33 cellular contexts compared by ENCODE assay signal in the genomic region with DNA sequence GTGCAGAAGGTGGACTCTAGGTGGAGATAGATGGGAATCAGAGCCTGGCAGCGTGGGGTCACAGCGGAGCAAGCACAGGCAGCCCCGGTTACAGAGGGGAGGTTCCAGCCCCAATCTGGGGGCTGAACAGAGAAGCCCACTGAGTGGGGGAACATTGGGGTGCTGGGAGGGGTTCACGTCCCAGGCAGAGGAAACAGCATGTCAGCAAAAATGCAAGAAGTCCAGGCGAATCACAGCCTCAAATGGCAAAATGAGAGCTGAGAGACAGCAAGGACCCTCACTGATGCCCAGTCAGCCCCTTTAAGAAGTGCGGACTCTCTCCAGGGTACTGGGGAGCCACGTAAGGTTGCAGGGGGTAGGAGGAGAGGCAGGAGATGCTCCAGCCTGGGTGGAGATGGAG.
"Had no signal": no experiment of that assay in that cellular context is flagged by ENCODE, and none has a peak within 500 bp of the region (broad histone marks: within the 10 kb centered on the region; RNA-seq: fewer than 3 reads in every experiment).

No MANE protein-coding gene starts in this region.

- ATAC-seq: activated CD4-positive, alpha-beta T cell treated with anti-CD3 and anti-CD28 coated beads for 36 hours; activated CD4-positive, CD25-positive, alpha-beta regulatory T cell treated with anti-CD3 and anti-CD28 coated beads, Interleukin-2, amount 50 U/mL, for 24 hours; activated CD8-positive, alpha-beta memory T cell treated with anti-CD3 and anti-CD28 coated beads, Interleukin-2, amount 10 ng/mL, durations not matched to agents 7 days and 5 days; activated CD8-positive, alpha-beta T cell treated with anti-CD3 and anti-CD28 coated beads, Interleukin-2, amount 10 ng/mL, durations not matched to agents 7 days and 5 days; activated naive CD8-positive, alpha-beta T cell treated with anti-CD3 and anti-CD28 coated beads, Interleukin-2, amount 50 U/mL, for 24 hours; WTC11 had no signal

- H3K27me3 ChIP-seq: ascending aorta, cardiac muscle cell had no signal

- H3K4me1 ChIP-seq: ascending aorta had no signal

- H3K27ac ChIP-seq: ascending aorta, cardiac muscle cell, WERI-Rb-1 had no signal

- H3K4me3 ChIP-seq: ascending aorta, cardiac muscle cell had no signal

- H3K36me3 ChIP-seq: ascending aorta, cardiac muscle cell had no signal

- DNase-seq: activated CD4-positive, alpha-beta memory T cell treated with anti-CD3 and anti-CD28 coated beads, Interleukin-2, amount 10 ng/mL, durations not matched to agents 7 days and 5 days; activated CD4-positive, alpha-beta T cell treated with anti-CD3 and anti-CD28 coated beads for 1 hour; activated CD4-positive, alpha-beta T cell treated with anti-CD3 and anti-CD28 coated beads for 36 hours; activated CD4-positive, alpha-beta T cell treated with anti-CD3 and anti-CD28 coated beads for 48 hours; activated CD4-positive, alpha-beta T cell treated with anti-CD3 and anti-CD28 coated beads, Interleukin-2, amount 10 ng/mL, durations not matched to agents 7 days and 5 days; activated CD4-positive, alpha-beta T cell treated with anti-CD3 and anti-CD28 coated beads, Interleukin-2, amount 50 U/mL, for 48 hours; activated CD4-positive, CD25-positive, alpha-beta regulatory T cell; activated CD8-positive, alpha-beta memory T cell treated with anti-CD3 and anti-CD28 coated beads for 24 hours; activated CD8-positive, alpha-beta memory T cell treated with anti-CD3 and anti-CD28 coated beads, Interleukin-2, amount 10 ng/mL, durations not matched to agents 7 days and 5 days; activated CD8-positive, alpha-beta memory T cell treated with anti-CD3 and anti-CD28 coated beads, Interleukin-2, amount 50 U/mL, for 48 hours; activated CD8-positive, alpha-beta T cell treated with anti-CD3 and anti-CD28 coated beads, Interleukin-2, amount 10 ng/mL, durations not matched to agents 7 days and 5 days; activated effector memory CD4-positive, alpha-beta T cell treated with Interleukin-2 at 50 U/mL for 16 hours; activated gamma-delta T cell; activated naive CD4-positive, alpha-beta T cell treated with anti-CD3 and anti-CD28 coated beads, Interleukin-2, amount 10 ng/mL, durations not matched to agents 7 days and 5 days; activated naive CD4-positive, alpha-beta T cell treated with Interleukin-2 at 50 U/mL for 16 hours; activated naive CD8-positive, alpha-beta T cell treated with anti-CD3 and anti-CD28 coated beads, Interleukin-2, amount 10 ng/mL, durations not matched to agents 7 days and 5 days; activated naive CD8-positive, alpha-beta T cell treated with anti-CD3 and anti-CD28 coated beads, Interleukin-2, amount 50 U/mL, for 24 hours; activated T-cell treated with anti-CD3 and anti-CD28 coated beads, Interleukin-2, amount 50 U/mL, for 24 hours; activated T-cell treated with anti-CD3 and anti-CD28 coated beads, Interleukin-2, amount 50 U/mL, for 48 hours; amygdala; anterior cingulate cortex; caudate nucleus; cerebellar nuclear complex; T-helper 1 cell; T-helper 2 cell; T-helper 9 cell; WERI-Rb-1 had no signal

- FAIRE-seq: bronchial epithelial cell, TTC549 had no signal
